Comparison of ENCODE assay signal across 1 cellular context in the genomic region with DNA sequence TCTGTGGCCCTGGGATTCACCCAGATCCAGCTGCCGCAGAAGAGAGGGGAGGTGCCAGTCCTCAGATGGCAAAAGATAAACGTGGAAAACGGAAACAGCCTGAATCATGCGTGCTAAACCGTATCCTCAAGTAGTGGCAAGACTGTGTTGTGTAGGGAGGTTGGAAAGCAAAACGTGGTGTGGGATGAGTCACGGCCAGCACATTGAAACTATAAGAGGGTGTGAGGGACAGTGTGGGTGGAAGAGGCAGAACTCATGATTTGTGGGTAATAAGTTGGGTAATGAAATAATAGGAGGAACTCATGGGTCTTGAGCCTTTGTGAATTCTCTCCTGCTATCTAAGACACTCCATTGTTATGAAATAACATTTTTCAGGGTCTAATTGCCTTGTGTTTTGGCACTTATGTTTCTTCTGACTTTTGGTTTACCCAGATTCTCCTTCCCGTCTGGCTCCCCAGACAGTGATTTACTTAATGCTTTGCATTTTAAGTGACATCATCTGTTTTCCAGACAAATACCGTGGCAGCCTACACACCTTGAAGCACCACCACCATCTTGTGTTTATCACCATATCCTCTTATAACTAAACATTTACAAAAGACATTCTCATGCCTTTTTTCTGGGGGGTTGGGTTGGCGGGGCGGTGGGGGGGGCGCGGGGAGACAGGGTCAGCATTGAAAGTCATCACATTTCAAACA.
TF ChIP-seq lines count a peak whose summit lies in the region.

No MANE protein-coding gene starts in this region.

TF ChIP-seq in HEK293, 187 proteins besides CTCF, POLR2A, EP300 and RAD21 (continued from another document):
- TF ChIP-seq, protein P1, sequence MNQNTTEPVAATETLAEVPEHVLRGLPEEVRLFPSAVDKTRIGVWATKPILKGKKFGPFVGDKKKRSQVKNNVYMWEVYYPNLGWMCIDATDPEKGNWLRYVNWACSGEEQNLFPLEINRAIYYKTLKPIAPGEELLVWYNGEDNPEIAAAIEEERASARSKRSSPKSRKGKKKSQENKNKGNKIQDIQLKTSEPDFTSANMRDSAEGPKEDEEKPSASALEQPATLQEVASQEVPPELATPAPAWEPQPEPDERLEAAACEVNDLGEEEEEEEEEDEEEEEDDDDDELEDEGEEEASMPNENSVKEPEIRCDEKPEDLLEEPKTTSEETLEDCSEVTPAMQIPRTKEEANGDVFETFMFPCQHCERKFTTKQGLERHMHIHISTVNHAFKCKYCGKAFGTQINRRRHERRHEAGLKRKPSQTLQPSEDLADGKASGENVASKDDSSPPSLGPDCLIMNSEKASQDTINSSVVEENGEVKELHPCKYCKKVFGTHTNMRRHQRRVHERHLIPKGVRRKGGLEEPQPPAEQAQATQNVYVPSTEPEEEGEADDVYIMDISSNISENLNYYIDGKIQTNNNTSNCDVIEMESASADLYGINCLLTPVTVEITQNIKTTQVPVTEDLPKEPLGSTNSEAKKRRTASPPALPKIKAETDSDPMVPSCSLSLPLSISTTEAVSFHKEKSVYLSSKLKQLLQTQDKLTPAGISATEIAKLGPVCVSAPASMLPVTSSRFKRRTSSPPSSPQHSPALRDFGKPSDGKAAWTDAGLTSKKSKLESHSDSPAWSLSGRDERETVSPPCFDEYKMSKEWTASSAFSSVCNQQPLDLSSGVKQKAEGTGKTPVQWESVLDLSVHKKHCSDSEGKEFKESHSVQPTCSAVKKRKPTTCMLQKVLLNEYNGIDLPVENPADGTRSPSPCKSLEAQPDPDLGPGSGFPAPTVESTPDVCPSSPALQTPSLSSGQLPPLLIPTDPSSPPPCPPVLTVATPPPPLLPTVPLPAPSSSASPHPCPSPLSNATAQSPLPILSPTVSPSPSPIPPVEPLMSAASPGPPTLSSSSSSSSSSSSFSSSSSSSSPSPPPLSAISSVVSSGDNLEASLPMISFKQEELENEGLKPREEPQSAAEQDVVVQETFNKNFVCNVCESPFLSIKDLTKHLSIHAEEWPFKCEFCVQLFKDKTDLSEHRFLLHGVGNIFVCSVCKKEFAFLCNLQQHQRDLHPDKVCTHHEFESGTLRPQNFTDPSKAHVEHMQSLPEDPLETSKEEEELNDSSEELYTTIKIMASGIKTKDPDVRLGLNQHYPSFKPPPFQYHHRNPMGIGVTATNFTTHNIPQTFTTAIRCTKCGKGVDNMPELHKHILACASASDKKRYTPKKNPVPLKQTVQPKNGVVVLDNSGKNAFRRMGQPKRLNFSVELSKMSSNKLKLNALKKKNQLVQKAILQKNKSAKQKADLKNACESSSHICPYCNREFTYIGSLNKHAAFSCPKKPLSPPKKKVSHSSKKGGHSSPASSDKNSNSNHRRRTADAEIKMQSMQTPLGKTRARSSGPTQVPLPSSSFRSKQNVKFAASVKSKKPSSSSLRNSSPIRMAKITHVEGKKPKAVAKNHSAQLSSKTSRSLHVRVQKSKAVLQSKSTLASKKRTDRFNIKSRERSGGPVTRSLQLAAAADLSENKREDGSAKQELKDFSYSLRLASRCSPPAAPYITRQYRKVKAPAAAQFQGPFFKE (tag by site-specific recombination; IDR thresholded peaks at IDR 0.05; ENCODE audit: borderline replicate concordance) = no peak
- no peak for TF ChIP-seq BCL11B (tag by site-specific recombination; IDR thresholded peaks at IDR 0.05; ENCODE audit: low read depth)
- TF ChIP-seq ZNF843 (tag by site-specific recombination; IDR thresholded peaks at IDR 0.05) = no peak
- no peak for TF ChIP-seq SALL2 (tag by site-specific recombination; IDR thresholded peaks at IDR 0.05; ENCODE audit: borderline replicate concordance)
- peak; percentile 87 for TF ChIP-seq ZFHX2 (tag by site-specific recombination; conservative IDR thresholded peaks at IDR 0.05)
- no peak for TF ChIP-seq ZBTB1 (tag by site-specific recombination; IDR thresholded peaks at IDR 0.05)
- TF ChIP-seq, protein P2, sequence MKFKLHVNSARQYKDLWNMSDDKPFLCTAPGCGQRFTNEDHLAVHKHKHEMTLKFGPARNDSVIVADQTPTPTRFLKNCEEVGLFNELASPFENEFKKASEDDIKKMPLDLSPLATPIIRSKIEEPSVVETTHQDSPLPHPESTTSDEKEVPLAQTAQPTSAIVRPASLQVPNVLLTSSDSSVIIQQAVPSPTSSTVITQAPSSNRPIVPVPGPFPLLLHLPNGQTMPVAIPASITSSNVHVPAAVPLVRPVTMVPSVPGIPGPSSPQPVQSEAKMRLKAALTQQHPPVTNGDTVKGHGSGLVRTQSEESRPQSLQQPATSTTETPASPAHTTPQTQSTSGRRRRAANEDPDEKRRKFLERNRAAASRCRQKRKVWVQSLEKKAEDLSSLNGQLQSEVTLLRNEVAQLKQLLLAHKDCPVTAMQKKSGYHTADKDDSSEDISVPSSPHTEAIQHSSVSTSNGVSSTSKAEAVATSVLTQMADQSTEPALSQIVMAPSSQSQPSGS (tag by site-specific recombination; IDR thresholded peaks at IDR 0.05; ENCODE audit: low read depth) = peak; percentile 51; the same call in 1 of the 2 replicates
- peak; percentile 75 for TF ChIP-seq EGR2 (tag by site-specific recombination; IDR thresholded peaks at IDR 0.05; ENCODE audit: low read depth)
- TF ChIP-seq, protein P3, sequence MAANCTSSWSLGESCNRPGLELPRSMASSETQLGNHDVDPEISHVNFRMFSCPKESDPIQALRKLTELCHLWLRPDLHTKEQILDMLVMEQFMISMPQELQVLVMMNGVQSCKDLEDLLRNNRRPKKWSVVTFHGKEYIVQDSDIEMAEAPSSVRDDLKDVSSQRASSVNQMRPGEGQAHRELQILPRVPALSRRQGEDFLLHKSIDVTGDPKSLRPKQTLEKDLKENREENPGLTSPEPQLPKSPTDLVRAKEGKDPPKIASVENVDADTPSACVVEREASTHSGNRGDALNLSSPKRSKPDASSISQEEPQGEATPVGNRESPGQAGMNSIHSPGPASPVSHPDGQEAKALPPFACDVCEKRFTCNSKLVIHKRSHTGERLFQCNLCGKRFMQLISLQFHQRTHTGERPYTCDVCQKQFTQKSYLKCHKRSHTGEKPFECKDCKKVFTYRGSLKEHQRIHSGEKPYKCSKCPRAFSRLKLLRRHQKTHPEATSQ (tag by site-specific recombination; IDR thresholded peaks at IDR 0.05) = no peak
- TF ChIP-seq ZNF791 (tag by site-specific recombination; IDR thresholded peaks at IDR 0.05) = no peak
- TF ChIP-seq MZF1 (tag by site-specific recombination; IDR thresholded peaks at IDR 0.05; ENCODE audit: borderline replicate concordance) = no peak
- TF ChIP-seq TCF7L2 (IDR thresholded peaks at IDR 0.05; ENCODE audit: borderline replicate concordance, low read depth, low read length) = no peak
- TF ChIP-seq, protein P4, sequence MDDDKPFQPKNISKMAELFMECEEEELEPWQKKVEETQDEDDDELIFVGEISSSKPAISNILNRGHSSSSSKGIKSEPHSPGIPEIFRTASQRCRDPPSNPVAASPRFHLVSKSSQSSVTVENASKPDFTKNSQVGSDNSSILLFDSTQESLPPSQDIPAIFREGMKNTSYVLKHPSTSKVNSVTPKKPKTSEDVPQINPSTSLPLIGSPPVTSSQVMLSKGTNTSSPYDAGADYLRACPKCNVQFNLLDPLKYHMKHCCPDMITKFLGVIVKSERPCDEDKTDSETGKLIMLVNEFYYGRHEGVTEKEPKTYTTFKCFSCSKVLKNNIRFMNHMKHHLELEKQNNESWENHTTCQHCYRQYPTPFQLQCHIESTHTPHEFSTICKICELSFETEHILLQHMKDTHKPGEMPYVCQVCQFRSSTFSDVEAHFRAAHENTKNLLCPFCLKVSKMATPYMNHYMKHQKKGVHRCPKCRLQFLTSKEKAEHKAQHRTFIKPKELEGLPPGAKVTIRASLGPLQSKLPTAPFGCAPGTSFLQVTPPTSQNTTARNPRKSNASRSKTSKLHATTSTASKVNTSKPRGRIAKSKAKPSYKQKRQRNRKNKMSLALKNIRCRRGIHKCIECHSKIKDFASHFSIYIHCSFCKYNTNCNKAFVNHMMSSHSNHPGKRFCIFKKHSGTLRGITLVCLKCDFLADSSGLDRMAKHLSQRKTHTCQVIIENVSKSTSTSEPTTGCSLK (tag by site-specific recombination; IDR thresholded peaks at IDR 0.05) = no peak
- TF ChIP-seq ZNF184 (tag by site-specific recombination; IDR thresholded peaks at IDR 0.05) = no peak
- peak; percentile 15 for TF ChIP-seq SETDB1 (IDR thresholded peaks at IDR 0.05; ENCODE audit: insufficient read length, low read length)
